ENCODE assay signal across 8 cellular contexts in genomic region chr20:38726849-38727601, GRCh38. TPM values are rescaled to one million over a fixed set of nuclear protein-coding genes. Genes with fewer than 3 reads are reported as not detected.
A peak's percentile ranks its signal among the peaks of the same experiment; 100 is the strongest.
DNase-seq lines count a peak whose midpoint lies in the region; ATAC-seq and TF ChIP-seq lines count a peak whose summit lies in the region.

No MANE protein-coding gene starts in this region.

- peak overlapping the region; percentile 71 for H3K4me3 Mint-ChIP-seq in natural killer cell treated with Interleukin-12 subunit alpha and Interleukin-12 subunit beta and Interleukin-15 and Interleukin-18, amount 100 ng/mL, for 72 hours

- ATAC-seq in natural killer cell treated with Interleukin-12 subunit alpha and Interleukin-12 subunit beta and Interleukin-15 and Interleukin-18, amount 100 ng/mL, for 72 hours, result peak in 1 of 2 donors; percentile 58
- ATAC-seq in HG02571 (IDR thresholded peaks at IDR 0.05; ENCODE audit: unreplicated experiment) (no peak), HG02970 (IDR thresholded peaks at IDR 0.05; ENCODE audit: low FRiP score, unreplicated experiment) (no peak), gastroesophageal sphincter (no peak)

- H3K27me3 Mint-ChIP-seq in natural killer cell treated with Interleukin-12 subunit alpha and Interleukin-12 subunit beta and Interleukin-15 and Interleukin-18, amount 100 ng/mL, for 72 hours, result peaks cover 71 to 85% of the 10 kb centered on the region in 2 donors

- DNase-seq in ELR (ENCODE audit: low read depth), result peak; percentile 43
- peak; percentile 25 for DNase-seq in activated naive CD8-positive, alpha-beta T cell treated with anti-CD3 and anti-CD28 coated beads, Interleukin-2, amount 50 U/mL, for 16 hours (ENCODE audit: low read depth, low spot score)
- no peak for DNase-seq in natural killer cell treated with Interleukin-12 subunit alpha and Interleukin-12 subunit beta and Interleukin-15 and Interleukin-18, amount 100 ng/mL, for 72 hours (ENCODE audit: low spot score)
- DNase-seq in NCI-H774 (lab: John Stamatoyannopoulos, UW), result no peak

- H3K27ac ChIP-seq in OCI-LY1 (ENCODE audit: low read depth, low read length, poor library complexity, severe bottlenecking) (no peak overlapping the region), gastroesophageal sphincter (no peak overlapping the region)

- no peaks in the 10 kb centered on the region for H3K9me2 ChIP-seq in OCI-LY1 (ENCODE audit: low read depth, low read length)

- H3K79me2 ChIP-seq in OCI-LY1 (ENCODE audit: insufficient read depth, low read length), result no peaks in the 10 kb centered on the region

- H3K9me3 Mint-ChIP-seq in natural killer cell treated with Interleukin-12 subunit alpha and Interleukin-12 subunit beta and Interleukin-15 and Interleukin-18, amount 100 ng/mL, for 72 hours, result no peaks in the 10 kb centered on the region

- no peak overlapping the region for H3K9ac ChIP-seq in OCI-LY1 (ENCODE audit: low read length)

- peaks cover 5% of the 10 kb centered on the region for H3K36me3 Mint-ChIP-seq in natural killer cell treated with Interleukin-12 subunit alpha and Interleukin-12 subunit beta and Interleukin-15 and Interleukin-18, amount 100 ng/mL, for 72 hours

- H3K9me3 ChIP-seq in OCI-LY1 (ENCODE audit: low read length) (no peaks in the 10 kb centered on the region), gastroesophageal sphincter (peaks cover 0 to 4% (median 0%) of the 10 kb centered on the region in 3 donors)

- no peaks in the 10 kb centered on the region for H3K36me3 ChIP-seq in OCI-LY1 (ENCODE audit: insufficient read depth, low read length)
- H3K36me3 ChIP-seq in gastroesophageal sphincter, result no peaks in the 10 kb centered on the region

- no peaks in the 10 kb centered on the region for H3F3A ChIP-seq in OCI-LY1 (ENCODE audit: insufficient read depth, low read length)

- H2AFZ ChIP-seq in OCI-LY1 (ENCODE audit: low read length), result no peak overlapping the region

- no peaks in the 10 kb centered on the region for H3K27me3 ChIP-seq in OCI-LY1 (ENCODE audit: insufficient read depth, low read length)
- peaks cover 100% of the 10 kb centered on the region for H3K27me3 ChIP-seq in gastroesophageal sphincter

- TF ChIP-seq CTCF in OCI-LY1 (IDR thresholded peaks at IDR 0.05; ENCODE audit: low read length), result peak; percentile 39; the same call in 1 of the 2 replicates
- TF ChIP-seq CTCF in gastroesophageal sphincter (IDR thresholded peaks at IDR 0.05), result no peak

- TF ChIP-seq EP300 in gastroesophageal sphincter (IDR thresholded peaks at IDR 0.05), result no peak

- no peak for TF ChIP-seq POLR2A in gastroesophageal sphincter (IDR thresholded peaks at IDR 0.05)

- H3K4me3 ChIP-seq in OCI-LY1 (ENCODE audit: low read depth, low read length, poor library complexity, severe bottlenecking), result no peak overlapping the region
- no peak overlapping the region for H3K4me3 ChIP-seq in gastroesophageal sphincter

- H3K4me1 ChIP-seq in OCI-LY1 (ENCODE audit: insufficient read depth, low read length, severe bottlenecking) (peaks cover 9% of the 10 kb centered on the region), gastroesophageal sphincter (peaks cover 0 to 74% (median 16%) of the 10 kb centered on the region in 3 donors)

- H3K4me1 Mint-ChIP-seq in natural killer cell treated with Interleukin-12 subunit alpha and Interleukin-12 subunit beta and Interleukin-15 and Interleukin-18, amount 100 ng/mL, for 72 hours (ENCODE audit: low read depth in 2 of 2), result peaks cover 54 to 60% of the 10 kb centered on the region in 2 donors

- no peaks in the 10 kb centered on the region for H4K20me1 ChIP-seq in OCI-LY1 (ENCODE audit: insufficient read depth, low read length)

- H3K4me2 ChIP-seq in OCI-LY1 (ENCODE audit: low read length), result no peak overlapping the region

- H3K27ac Mint-ChIP-seq in natural killer cell treated with Interleukin-12 subunit alpha and Interleukin-12 subunit beta and Interleukin-15 and Interleukin-18, amount 100 ng/mL, for 72 hours, result peak overlapping the region in 1 of 2 donors; percentile 57

- 2% methylated on average over 19 to 29 of the region's 41 CpGs for WGBS in gastroesophageal sphincter (ENCODE audit: low coverage in 1 of 2), 2 donors

RNA-seq across cellular contexts. Expression of gene SLC32A1, which starts 2.7 kb away (rescaled TPM):
- not detected for total RNA-seq in natural killer cell treated with Interleukin-12 subunit alpha and Interleukin-12 subunit beta and Interleukin-15 and Interleukin-18, amount 100 ng/mL, for 72 hours
- total RNA-seq in gastroesophageal sphincter, result not detected

RNA-seq across cellular contexts. Expression of gene ACTR5, which starts 21.2 kb away (rescaled TPM):
- total RNA-seq in natural killer cell treated with Interleukin-12 subunit alpha and Interleukin-12 subunit beta and Interleukin-15 and Interleukin-18, amount 100 ng/mL, for 72 hours, result 10 to 100 TPM in 1 of 2 donors, 1 to 10 TPM in 1; 9.6 to 13.8 TPM
- 10 to 100 TPM in 1 of 4 donors, 1 to 10 TPM in 3; 7.8 to 13.9 (median 8.6) TPM for total RNA-seq in gastroesophageal sphincter

Comparison
In these comparisons a context has a peak if more than half of its experiments do, and no peak if none do; other contexts are left out.
1. DNase-seq: peak in ELR (single experiment) and activated naive CD8-positive, alpha-beta T cell treated with anti-CD3 and anti-CD28 coated beads, Interleukin-2, amount 50 U/mL, for 16 hours (single experiment); none in natural killer cell treated with Interleukin-12 subunit alpha and Interleukin-12 subunit beta and Interleukin-15 and Interleukin-18, amount 100 ng/mL, for 72 hours (single experiment) and NCI-H774 (single experiment).